ENCODE assay signal across 29 cellular contexts in the genomic region with DNA sequence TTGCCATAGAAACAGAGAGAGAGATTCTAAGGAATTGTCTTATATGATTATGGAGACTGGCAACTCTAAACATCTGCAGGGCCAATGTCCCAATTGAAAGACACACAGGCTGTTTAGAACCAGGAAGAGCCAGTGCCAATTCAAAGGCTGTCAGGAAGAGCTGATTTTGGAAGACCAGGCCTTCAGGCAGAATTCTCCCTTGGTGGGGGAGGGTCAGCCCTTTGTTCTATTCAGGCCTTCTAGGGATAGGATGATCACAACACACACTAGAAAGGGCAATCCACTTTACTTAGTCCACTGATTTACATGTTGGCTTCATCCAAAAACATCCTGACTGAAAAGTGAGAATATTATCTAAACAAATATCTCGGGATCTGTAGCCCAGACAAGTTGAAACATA.
"Had no signal": no experiment of that assay in that cellular context is flagged by ENCODE, and none has a peak within 500 bp of the region (broad histone marks: within the 10 kb centered on the region; RNA-seq: fewer than 3 reads in every experiment).

No MANE protein-coding gene starts in this region.

- H3K36me3 Mint-ChIP-seq: activated naive CD8-positive, alpha-beta T cell treated with anti-CD3 and anti-CD28 coated beads, Interleukin-2, amount 10 ng/mL, durations not matched to agents 7 days and 5 days; IgD-negative memory B cell had no signal

- DNase-seq: activated CD4-positive, alpha-beta memory T cell treated with anti-CD3 and anti-CD28 coated beads, Interleukin-2, amount 10 ng/mL, durations not matched to agents 7 days and 5 days; activated CD4-positive, alpha-beta T cell treated with anti-CD3 and anti-CD28 coated beads for 36 hours; activated CD4-positive, alpha-beta T cell treated with anti-CD3 and anti-CD28 coated beads, Interleukin-2, amount 50 U/mL, for 1 hour; activated CD8-positive, alpha-beta memory T cell treated with anti-CD3 and anti-CD28 coated beads, Interleukin-2, amount 50 U/mL, for 4 hours; activated gamma-delta T cell treated with Interleukin-2 at 50 U/mL for 16 hours; activated naive CD4-positive, alpha-beta T cell treated with anti-CD3 and anti-CD28 coated beads, Interleukin-2, amount 50 U/mL, for 16 hours; activated naive CD8-positive, alpha-beta T cell treated with anti-CD3 and anti-CD28 coated beads, Interleukin-2, amount 10 ng/mL, durations not matched to agents 7 days and 5 days; activated T-cell treated with anti-CD3 and anti-CD28 coated beads, Interleukin-2, amount 50 U/mL, for 72 hours; adrenal gland; aorta; central memory CD4-positive, alpha-beta T cell; KG1; NCI-H1048; NCI-H146; NCI-H187 treated with DMSO at 0.1 percent for 48 hours; NCI-H2107; NCI-H2171 treated with DMSO at 0.1 percent for 48 hours; NCI-H226; NCI-H526; NCI-H82; NK-92 treated with Interleukin-12 subunit alpha and Interleukin-12 subunit beta, amount 100 ng/mL, for 24 hours; SHP77; T-helper 2 cell; T1000 had no signal

- H3K36me3 ChIP-seq: adrenal gland, breast epithelium, SJSA1 had no signal

- H3K27ac ChIP-seq: adrenal gland, breast epithelium, SJSA1, VCaP had no signal

- H3K27ac Mint-ChIP-seq: activated CD4-positive, alpha-beta memory T cell treated with anti-CD3 and anti-CD28 coated beads, Interleukin-2, amount 10 ng/mL, durations not matched to agents 7 days and 5 days; activated CD4-positive, alpha-beta T cell treated with anti-CD3 and anti-CD28 coated beads for 36 hours; activated naive CD8-positive, alpha-beta T cell treated with anti-CD3 and anti-CD28 coated beads, Interleukin-2, amount 10 ng/mL, durations not matched to agents 7 days and 5 days; activated T-cell treated with anti-CD3 and anti-CD28 coated beads, Interleukin-2, amount 50 U/mL, for 72 hours; activated T-helper 2 cell treated with anti-CD3 and anti-CD28 coated beads, Interferon-gamma antibody, Interleukin-2, Interleukin-4, amounts not matched to agents 10 μg/mL and 5 μg/mL and 100 μg/mL, durations not matched to agents 14 hours and 24 hours and 36 hours; IgD-negative memory B cell had no signal

- H3K4me3 Mint-ChIP-seq: activated CD4-positive, alpha-beta memory T cell treated with anti-CD3 and anti-CD28 coated beads, Interleukin-2, amount 10 ng/mL, durations not matched to agents 7 days and 5 days; activated CD4-positive, alpha-beta T cell treated with anti-CD3 and anti-CD28 coated beads for 36 hours; activated naive CD8-positive, alpha-beta T cell treated with anti-CD3 and anti-CD28 coated beads, Interleukin-2, amount 10 ng/mL, durations not matched to agents 7 days and 5 days; activated T-cell treated with anti-CD3 and anti-CD28 coated beads, Interleukin-2, amount 50 U/mL, for 72 hours; IgD-negative memory B cell had no signal

- H3K27me3 ChIP-seq: adrenal gland, breast epithelium, SJSA1 had no signal

- H3K9me3 ChIP-seq: adrenal gland, breast epithelium, SJSA1 had no signal

- H3K27me3 Mint-ChIP-seq: activated naive CD8-positive, alpha-beta T cell treated with anti-CD3 and anti-CD28 coated beads, Interleukin-2, amount 10 ng/mL, durations not matched to agents 7 days and 5 days had no signal

- H3K4me3 ChIP-seq: adrenal gland, breast epithelium, SJSA1 had no signal

- H3K9me3 Mint-ChIP-seq: activated CD4-positive, alpha-beta memory T cell treated with anti-CD3 and anti-CD28 coated beads, Interleukin-2, amount 10 ng/mL, durations not matched to agents 7 days and 5 days; activated naive CD8-positive, alpha-beta T cell treated with anti-CD3 and anti-CD28 coated beads, Interleukin-2, amount 10 ng/mL, durations not matched to agents 7 days and 5 days; activated T-cell treated with anti-CD3 and anti-CD28 coated beads, Interleukin-2, amount 50 U/mL, for 72 hours; activated T-helper 2 cell treated with anti-CD3 and anti-CD28 coated beads, Interferon-gamma antibody, Interleukin-2, Interleukin-4, amounts not matched to agents 10 μg/mL and 5 μg/mL and 100 μg/mL, durations not matched to agents 14 hours and 24 hours and 36 hours; IgD-negative memory B cell had no signal

- H3K4me1 ChIP-seq: adrenal gland, breast epithelium had no signal

- ATAC-seq: activated CD4-positive, alpha-beta T cell treated with anti-CD3 and anti-CD28 coated beads for 36 hours; activated T-cell treated with anti-CD3 and anti-CD28 coated beads, Interleukin-2, amount 50 U/mL, for 72 hours had no signal
